In genomic region chr6:135167617-135168016, GRCh38 we compare ENCODE assay signal across 8 cellular contexts.
"Had no signal": no experiment of that assay in that cellular context is flagged by ENCODE, and none has a peak within 500 bp of the region (broad histone marks: within the 10 kb centered on the region; RNA-seq: fewer than 3 reads in every experiment).

No MANE protein-coding gene starts in this region.

- DNase-seq: GM23248, GOT3, H7, H9, HCEC 1CT, HFFc6 had no signal

- H3K4me1 Mint-ChIP-seq: GM23338 had no signal

- H3K9me3 Mint-ChIP-seq: GM23338, H9, HFFc6 had no signal

- H3K4me3 ChIP-seq: GM23248, GM23338 had no signal

- H3K27ac Mint-ChIP-seq: GM23338, H9, HFFc6 had no signal

- H3K4me3 Mint-ChIP-seq: GM23338, H9, HFFc6 had no signal

- H3K27ac ChIP-seq: GM23248 had no signal

- ATAC-seq: GM23338, HCT116 had no signal
